In genomic region chr22:49149721-49150608, GRCh38 we compare ENCODE assay signal across 19 cellular contexts.
DNase-seq lines count a peak whose midpoint lies in the region; ATAC-seq and TF ChIP-seq lines count a peak whose summit lies in the region.
"Had no signal": no experiment of that assay in that cellular context is flagged by ENCODE, and none has a peak within 500 bp of the region (broad histone marks: within the 10 kb centered on the region; RNA-seq: fewer than 3 reads in every experiment).

No MANE protein-coding gene starts in this region.

- BruUV-seq in A673 (replicated peaks; lab: Mats Ljungman, UMichigan) = no TSS peak

- H3K27me3 ChIP-seq in A673 (replicated peaks; ENCODE audit: insufficient read depth, low read depth, low read length, poor library complexity) = no peaks in the 10 kb centered on the region
- H3K27me3 ChIP-seq in GM23338 (ENCODE audit: insufficient read depth) = no peaks in the 10 kb centered on the region
- no peaks in the 10 kb centered on the region for H3K27me3 ChIP-seq in mesendoderm (ENCODE audit: insufficient read depth, low read length, poor library complexity)
- H3K27me3 ChIP-seq: MG63 had no signal

- H2BK15ac ChIP-seq in mesendoderm (replicated peaks; ENCODE audit: low read depth) = no peak overlapping the region

- DNase-seq in A673 (ENCODE audit: low spot score) = no peak
- DNase-seq in GM23338 (ENCODE audit: low spot score) = no peak
- DNase-seq in SK-N-DZ (ENCODE audit: low spot score) = peak; percentile 80
- DNase-seq in mesendoderm = peak; percentile 25
- no peak for DNase-seq in stimulated activated CD4-positive, alpha-beta T cell treated with anti-CD3 and anti-CD28 coated beads, Interleukin-4, amount 100 ng/mL, for 1 hour
- DNase-seq in glutamatergic neuron = no peak
- DNase-seq: CD4-positive, CD25-positive, alpha-beta regulatory T cell; COR-L47; DMS79; MG63; NCI-H1417; NCI-H187 treated with DMSO at 0.1 percent for 48 hours; NCI-H526 treated with DMSO at 0.1 percent for 48 hours; PC-9; RPMI8226 had no signal

- H3K4ac ChIP-seq in mesendoderm (ENCODE audit: low read depth, low read length) = no peak overlapping the region

- peaks cover 20% of the 10 kb centered on the region for H3K4me1 Mint-ChIP-seq in GM23338
- H3K4me1 Mint-ChIP-seq in glutamatergic neuron (ENCODE audit: low read depth, unreplicated experiment) = no peaks in the 10 kb centered on the region
- H3K4me1 Mint-ChIP-seq: CD4-positive, CD25-positive, alpha-beta regulatory T cell had no signal

- H3K23ac ChIP-seq in mesendoderm (ENCODE audit: low read length) = no peak overlapping the region

- no peaks in the 10 kb centered on the region; the same call in 2 of the 3 replicates for H3K36me3 Mint-ChIP-seq in GM23338 (ENCODE audit: low read depth)
- peaks cover 14% of the 10 kb centered on the region for H3K36me3 Mint-ChIP-seq in glutamatergic neuron (ENCODE audit: unreplicated experiment)
- H3K36me3 Mint-ChIP-seq: CD4-positive, CD25-positive, alpha-beta regulatory T cell had no signal

- H3K79me1 ChIP-seq in mesendoderm (ENCODE audit: low read length) = no peaks in the 10 kb centered on the region

- intact Hi-C loops in A673 (cut with micrococcal nuclease; ENCODE audit: unreplicated experiment) = loop anchor here (1.0 kb wide), 1 partner anchor 278 kb away; no protein-coding TSS in a partner anchor

- H3K4me3 ChIP-seq in A673 (ENCODE audit: low read depth, low read length, poor library complexity, severe bottlenecking) (no peak overlapping the region), GM23338 (no peak overlapping the region), mesendoderm (ENCODE audit: low read length) (no peak overlapping the region)
- H3K4me3 ChIP-seq: K562, MG63, PC-9 had no signal

- no peak overlapping the region for H4K5ac ChIP-seq in mesendoderm (ENCODE audit: low read length)

- CTCF ChIA-PET in A673 (lab: Charles Lee) = no interaction called here

- H3K4me3 Mint-ChIP-seq in GM23338 (no peak overlapping the region), glutamatergic neuron (ENCODE audit: unreplicated experiment) (no peak overlapping the region)
- H3K4me3 Mint-ChIP-seq: CD4-positive, CD25-positive, alpha-beta regulatory T cell had no signal

- WGBS in mesendoderm (ENCODE audit: extremely low coverage, insufficient coverage, low lambda C conversion rate) = no CpG with 5 or more reads among the region's 18 CpGs

- H4K20me1 ChIP-seq in GM23338 (replicated peaks; ENCODE audit: insufficient read depth) = no peaks in the 10 kb centered on the region

- H3K9ac ChIP-seq in mesendoderm (ENCODE audit: low read length) = no peak overlapping the region

- POLR2A ChIA-PET in A673 (lab: Charles Lee; ENCODE audit: low non-redundant PET) = no interaction called here

- H2BK5ac ChIP-seq in mesendoderm (ENCODE audit: low read length) = no peak overlapping the region

- no peak for TF ChIP-seq CTCF in A673 (conservative IDR thresholded peaks at IDR 0.05; ENCODE audit: low read depth, low read length)
- no peak for TF ChIP-seq CTCF in GM23338 (conservative IDR thresholded peaks at IDR 0.05; ENCODE audit: low read depth in 2 of 2)
- no peak for TF ChIP-seq CTCF in glutamatergic neuron (IDR thresholded peaks at IDR 0.05; ENCODE audit: partially characterized antibody, unreplicated experiment)

- H3K27me3 Mint-ChIP-seq in GM23338 (ENCODE audit: insufficient read depth, low read depth, poor library complexity) (peaks cover 1% of the 10 kb centered on the region), glutamatergic neuron (ENCODE audit: unreplicated experiment) (peaks cover 5% of the 10 kb centered on the region)

- no peaks in the 10 kb centered on the region for H3K79me2 ChIP-seq in GM23338 (replicated peaks; ENCODE audit: insufficient read depth)
- no peaks in the 10 kb centered on the region for H3K79me2 ChIP-seq in mesendoderm (ENCODE audit: control insufficient read depth, insufficient read depth, low read length)

- H2AK5ac ChIP-seq in mesendoderm (ENCODE audit: low read length) = no peak overlapping the region

- H3K4me1 ChIP-seq in A673 (ENCODE audit: insufficient read depth, low read length, poor library complexity, severe bottlenecking) (peaks cover 28% of the 10 kb centered on the region), GM23338 (ENCODE audit: insufficient read depth) (no peaks in the 10 kb centered on the region), mesendoderm (ENCODE audit: control insufficient read depth, low read depth, low read length) (peaks cover 6% of the 10 kb centered on the region)

- peak overlapping the region; percentile 75 for H3K56ac ChIP-seq in mesendoderm (ENCODE audit: low read length)

- no peaks in the 10 kb centered on the region for H3K9me3 ChIP-seq in A673 (ENCODE audit: low read depth, low read length, poor library complexity, severe bottlenecking)
- H3K9me3 ChIP-seq: MG63 had no signal

- no peaks in the 10 kb centered on the region for H3K9me3 Mint-ChIP-seq in GM23338
- peaks cover 15% of the 10 kb centered on the region for H3K9me3 Mint-ChIP-seq in glutamatergic neuron (ENCODE audit: unreplicated experiment)

- no peak overlapping the region for H3K18ac ChIP-seq in mesendoderm (ENCODE audit: low read length)

- peak; percentile 21 for ATAC-seq in GM23338
- no peak for ATAC-seq in HG02852 (IDR thresholded peaks at IDR 0.05; ENCODE audit: unreplicated experiment)
- ATAC-seq: HepG2, K562 had no signal

- H3K36me3 ChIP-seq in A673 (ENCODE audit: insufficient read depth, low read length, poor library complexity, severe bottlenecking) (no peaks in the 10 kb centered on the region), GM23338 (ENCODE audit: insufficient read depth) (no peaks in the 10 kb centered on the region; the same call in 1 of the 2 replicates), mesendoderm (ENCODE audit: control insufficient read depth, insufficient read depth, low read length) (no peaks in the 10 kb centered on the region)
- H3K36me3 ChIP-seq: MG63 had no signal

- no peaks in the 10 kb centered on the region for H3K9me2 ChIP-seq in GM23338 (ENCODE audit: insufficient read depth)

- H3K27ac ChIP-seq in A673 (ENCODE audit: low read depth, low read length, poor library complexity, severe bottlenecking) (peak overlapping the region; percentile 82), GM23338 (ENCODE audit: low read depth) (no peak overlapping the region), mesendoderm (ENCODE audit: low read depth, low read length) (no peak overlapping the region)
- H3K27ac ChIP-seq: HL-60, PC-9 had no signal

- H2BK120ac ChIP-seq in mesendoderm (ENCODE audit: low read depth, low read length) = no peak overlapping the region

- no peak overlapping the region for H3K4me2 ChIP-seq in GM23338
- H3K4me2 ChIP-seq in mesendoderm (ENCODE audit: low read length) = no peak overlapping the region
- H3K4me2 ChIP-seq: PC-9 had no signal

- no peaks in the 10 kb centered on the region for H3F3A ChIP-seq in GM23338 (replicated peaks; ENCODE audit: low read depth)

- no peak overlapping the region for H4K8ac ChIP-seq in mesendoderm (ENCODE audit: low read depth, low read length)

- no peak overlapping the region for H2AFZ ChIP-seq in GM23338
- H2AFZ ChIP-seq: PC-9 had no signal

- H3K27ac Mint-ChIP-seq in GM23338 (no peak overlapping the region), glutamatergic neuron (ENCODE audit: unreplicated experiment) (no peak overlapping the region)
- H3K27ac Mint-ChIP-seq: CD4-positive, CD25-positive, alpha-beta regulatory T cell had no signal

TF ChIP-seq in GM23338, 12 proteins besides CTCF, POLR2A, EP300 and RAD21 (continues in another document):
- TF ChIP-seq EZH2 (IDR thresholded peaks at IDR 0.05; ENCODE audit: low read depth, unreplicated experiment) (no peak), EZH2phosphoT487 (IDR thresholded peaks at IDR 0.05; ENCODE audit: unreplicated experiment) (no peak)

Comparison
In these comparisons a context has a peak if more than half of its experiments do, and no peak if none do; other contexts are left out.
1. DNase-seq: peak in SK-N-DZ (single experiment) and mesendoderm (single experiment); none in A673 (single experiment), GM23338 (single experiment), stimulated activated CD4-positive, alpha-beta T cell treated with anti-CD3 and anti-CD28 coated beads, Interleukin-4, amount 100 ng/mL, for 1 hour (single experiment) and glutamatergic neuron (single experiment).